ENCODE assay signal across 18 cellular contexts in genomic region chr16:85401370-85401916, GRCh38.
DNase-seq lines count a peak whose midpoint lies in the region; ATAC-seq and TF ChIP-seq lines count a peak whose summit lies in the region.
"Had no signal": no experiment of that assay in that cellular context is flagged by ENCODE, and none has a peak within 500 bp of the region (broad histone marks: within the 10 kb centered on the region; RNA-seq: fewer than 3 reads in every experiment).

No MANE protein-coding gene starts in this region.

- peak; percentile 10 for DNase-seq in activated T-cell treated with anti-CD3 and anti-CD28 coated beads, Interleukin-2, amount 50 U/mL, for 1 hour
- DNase-seq in activated T-cell treated with anti-CD3 and anti-CD28 coated beads for 4 hours (no peak), DND-41 (peak; percentile 3), heart left ventricle (peak in 3 of 5 donors; percentile 12 to 48 (median 24)), ovary (peak in 4 of 5 donors; percentile 10 to 30 (median 19)), osteocyte (ENCODE audit: extremely low spot score, unreplicated experiment) (no peak), hepatocyte (ENCODE audit: low spot score) (no peak)
- DNase-seq: HFFc6, mesendoderm, MG63, NCI-H1436 treated with DMSO at 0.1 percent for 48 hours, NCI-H526 had no signal

- TF ChIP-seq POLR2A in heart left ventricle (IDR thresholded peaks at IDR 0.05) (no peak), ovary (IDR thresholded peaks at IDR 0.05) (no peak)

- H3K4me3 ChIP-seq in DND-41 (ENCODE audit: low read depth in 1 of 2, low read length in 2 of 2) (no peak overlapping the region), heart left ventricle (no peak overlapping the region), ovary (no peak overlapping the region), hepatocyte (no peak overlapping the region)
- H3K4me3 ChIP-seq: MG63 had no signal

- ATAC-seq in DND-41 (ENCODE audit: insufficient read depth, low read depth), result no peak
- ATAC-seq in heart left ventricle, result no peak
- no peak for ATAC-seq in HG03097 (IDR thresholded peaks at IDR 0.05; ENCODE audit: low FRiP score, unreplicated experiment)
- ATAC-seq: stimulated activated memory B cell treated with anti-CD40 and anti-IgM and Interleukin-4, amounts not matched to agents 10 μg/mL and 1 μg/mL and 100 μg/mL, for 72 hours; T-cell had no signal

- intact Hi-C loops in heart left ventricle (cut with DNase I) (no loop called here), ovary (cut with DNase I) (no loop called here)

- H3K36me3 ChIP-seq in DND-41 (ENCODE audit: insufficient read depth, low read length) (no peaks in the 10 kb centered on the region), heart left ventricle (no peaks in the 10 kb centered on the region), ovary (no peaks in the 10 kb centered on the region), hepatocyte (replicated peaks; ENCODE audit: insufficient read depth, low read depth) (no peaks in the 10 kb centered on the region)
- H3K36me3 ChIP-seq: MG63 had no signal

- H4K20me1 ChIP-seq in DND-41 (ENCODE audit: insufficient read depth, low read length) (no peaks in the 10 kb centered on the region), hepatocyte (ENCODE audit: insufficient read depth, poor library complexity, severe bottlenecking) (no peaks in the 10 kb centered on the region)

- no peak overlapping the region for H3K4me3 Mint-ChIP-seq in osteocyte (ENCODE audit: unreplicated experiment)
- H3K4me3 Mint-ChIP-seq: CD4-positive, alpha-beta T cell; HFFc6; IgD-negative memory B cell; stimulated activated memory B cell treated with anti-CD40 and anti-IgM and Interleukin-4, amounts not matched to agents 10 μg/mL and 1 μg/mL and 100 μg/mL, for 72 hours; T-cell had no signal

- no peaks in the 10 kb centered on the region for H3K9me3 ChIP-seq in DND-41 (ENCODE audit: insufficient read depth, low read length, severe bottlenecking)
- H3K9me3 ChIP-seq in heart left ventricle, result no peaks in the 10 kb centered on the region
- H3K9me3 ChIP-seq in ovary, result no peaks in the 10 kb centered on the region
- H3K9me3 ChIP-seq in hepatocyte (ENCODE audit: low read depth), result no peaks in the 10 kb centered on the region
- H3K9me3 ChIP-seq: MG63 had no signal

- H3K4me1 ChIP-seq in DND-41 (ENCODE audit: insufficient read depth, low read length) (peaks cover 17% of the 10 kb centered on the region), heart left ventricle (peaks cover 0 to 17% (median 9%) of the 10 kb centered on the region in 12 donors), ovary (ENCODE audit: insufficient read depth) (peaks cover 6% of the 10 kb centered on the region), hepatocyte (ENCODE audit: insufficient read depth) (peaks cover 15% of the 10 kb centered on the region)

- H3K36me3 Mint-ChIP-seq in osteocyte (ENCODE audit: unreplicated experiment), result no peaks in the 10 kb centered on the region
- H3K36me3 Mint-ChIP-seq: IgD-negative memory B cell; stimulated activated memory B cell treated with anti-CD40 and anti-IgM and Interleukin-4, amounts not matched to agents 10 μg/mL and 1 μg/mL and 100 μg/mL, for 72 hours; T-cell had no signal

- no peaks in the 10 kb centered on the region for H3K9me3 Mint-ChIP-seq in osteocyte (ENCODE audit: unreplicated experiment)
- H3K9me3 Mint-ChIP-seq: CD4-positive, alpha-beta T cell; HFFc6; IgD-negative memory B cell; stimulated activated memory B cell treated with anti-CD40 and anti-IgM and Interleukin-4, amounts not matched to agents 10 μg/mL and 1 μg/mL and 100 μg/mL, for 72 hours; T-cell had no signal

- 92 to 93% (median 92%) methylated on average over 11 to 16 of the region's 16 CpGs for WGBS in heart left ventricle, 4 donors
- WGBS in ovary, 3 donors, result 88 to 91% (median 91%) methylated on average over 16 of the region's 16 CpGs
- 88% methylated on average over 12 of the region's 16 CpGs for WGBS in hepatocyte (ENCODE audit: low lambda C conversion rate, missing lambda C conversion rate)

- H2AFZ ChIP-seq in DND-41 (ENCODE audit: low read depth, low read length) (no peak overlapping the region), hepatocyte (no peak overlapping the region)

- no peak overlapping the region for H3K27ac ChIP-seq in DND-41 (ENCODE audit: low read length)
- no peak overlapping the region for H3K27ac ChIP-seq in heart left ventricle
- H3K27ac ChIP-seq in ovary, result no peak overlapping the region
- H3K27ac ChIP-seq in hepatocyte, result no peak overlapping the region
- H3K27ac ChIP-seq: HL-60 had no signal

- TF ChIP-seq CTCF in DND-41 (IDR thresholded peaks at IDR 0.05; ENCODE audit: borderline replicate concordance, extremely low read depth, low read length, poor library complexity, severe bottlenecking) (no peak), heart left ventricle (IDR thresholded peaks at IDR 0.05) (no peak), ovary (IDR thresholded peaks at IDR 0.05) (no peak), osteocyte (IDR thresholded peaks at IDR 0.05) (no peak), hepatocyte (IDR thresholded peaks at IDR 0.05; ENCODE audit: poor library complexity) (no peak)

- H3K9me2 ChIP-seq in hepatocyte (replicated peaks; ENCODE audit: insufficient read depth), result no peaks in the 10 kb centered on the region

- H3K9ac ChIP-seq in DND-41 (ENCODE audit: low read depth, low read length), result no peak overlapping the region

- H3K4me2 ChIP-seq in DND-41 (ENCODE audit: insufficient read depth, low read length), result no peak overlapping the region
- H3K4me2 ChIP-seq in hepatocyte, result no peak overlapping the region

- H3K27me3 ChIP-seq in DND-41 (ENCODE audit: insufficient read depth, low read length, poor library complexity) (no peaks in the 10 kb centered on the region), heart left ventricle (no peaks in the 10 kb centered on the region), ovary (no peaks in the 10 kb centered on the region), hepatocyte (no peaks in the 10 kb centered on the region)
- H3K27me3 ChIP-seq: MG63 had no signal

- H3K27ac Mint-ChIP-seq in osteocyte (ENCODE audit: unreplicated experiment), result no peak overlapping the region
- H3K27ac Mint-ChIP-seq: CD4-positive, alpha-beta T cell; HFFc6; stimulated activated memory B cell treated with anti-CD40 and anti-IgM and Interleukin-4, amounts not matched to agents 10 μg/mL and 1 μg/mL and 100 μg/mL, for 72 hours; T-cell had no signal

- no peak for TF ChIP-seq EP300 in ovary (IDR thresholded peaks at IDR 0.05)

- H3K27me3 Mint-ChIP-seq in osteocyte (ENCODE audit: unreplicated experiment), result no peaks in the 10 kb centered on the region
- H3K27me3 Mint-ChIP-seq: CD4-positive, alpha-beta T cell; T-cell had no signal

- H3K4me1 Mint-ChIP-seq in osteocyte (ENCODE audit: unreplicated experiment), result peaks cover 33% of the 10 kb centered on the region
- H3K4me1 Mint-ChIP-seq: IgD-negative memory B cell, T-cell had no signal

- no peaks in the 10 kb centered on the region for H3K79me2 ChIP-seq in DND-41 (ENCODE audit: insufficient read depth, low read length)
- H3K79me2 ChIP-seq in hepatocyte, result no peaks in the 10 kb centered on the region

Comparison
In these comparisons a context has a peak if more than half of its experiments do, and no peak if none do; other contexts are left out.
1. DNase-seq: peak in activated T-cell treated with anti-CD3 and anti-CD28 coated beads, Interleukin-2, amount 50 U/mL, for 1 hour (single experiment), DND-41 (single experiment), heart left ventricle (3 of 5) and ovary (4 of 5); none in activated T-cell treated with anti-CD3 and anti-CD28 coated beads for 4 hours (single experiment), osteocyte (single experiment) and hepatocyte (single experiment).